8 cellular contexts compared by ENCODE assay signal in genomic region chr22:36355362-36355761, GRCh38. TPM values are rescaled to one million over a fixed set of nuclear protein-coding genes. Genes with fewer than 3 reads are reported as not detected.
DNase-seq lines count a peak whose midpoint lies in the region; ATAC-seq and TF ChIP-seq lines count a peak whose summit lies in the region.

No MANE protein-coding gene starts in this region.

- no peak for TF ChIP-seq CTCF in WI38 (IDR thresholded peaks at IDR 0.05; ENCODE audit: low read depth, low read length)
- TF ChIP-seq CTCF in fibroblast of the aortic adventitia (IDR thresholded peaks at IDR 0.05; ENCODE audit: insufficient read depth, low read length): no peak

- H3K9me2 ChIP-seq in GM23248 (ENCODE audit: insufficient read depth): no peaks in the 10 kb centered on the region

- WGBS in GM23248 (ENCODE audit: low coverage in 1 of 2, low lambda C conversion rate in 2 of 2, missing lambda C conversion rate in 2 of 2), 2 experiments: 50 to 53% methylated on average over 6 of the region's 6 CpGs

- H3K27me3 ChIP-seq in GM23248 (replicated peaks; ENCODE audit: insufficient read depth): no peaks in the 10 kb centered on the region
- no peaks in the 10 kb centered on the region for H3K27me3 ChIP-seq in skeletal muscle satellite cell (ENCODE audit: control insufficient read depth, insufficient read depth, low read length)

- in situ Hi-C loops in GM23248 (cut with MboI): no loop called here

- no peaks in the 10 kb centered on the region for H3K9me3 ChIP-seq in GM23248 (ENCODE audit: low read depth)
- H3K9me3 ChIP-seq in skeletal muscle satellite cell (replicated peaks; ENCODE audit: low read length): no peaks in the 10 kb centered on the region

- DNase-seq in GM23248 (peak; percentile 51), fibroblast of the aortic adventitia (ENCODE audit: low read depth) (peak; percentile 75)
- no peak for DNase-seq in effector CD8-positive, alpha-beta T cell (lab: John Stamatoyannopoulos, UW)

- H3K4me2 ChIP-seq in GM23248 (ENCODE audit: unreplicated experiment): peak overlapping the region; percentile 73
- H3K4me2 ChIP-seq in skeletal muscle satellite cell (ENCODE audit: low read length): peak overlapping the region; percentile 63

- H3K4me3 ChIP-seq in GM23248: peak overlapping the region; percentile 49; the same call in 1 of the 2 replicates
- H3K4me3 ChIP-seq in WI38 (ENCODE audit: low read depth, low read length): peak overlapping the region; percentile 39
- H3K4me3 ChIP-seq in fibroblast of the aortic adventitia (ENCODE audit: low read depth, low read length): peak overlapping the region; percentile 23
- H3K4me3 ChIP-seq in skeletal muscle satellite cell (ENCODE audit: low read length): peak overlapping the region; percentile 8

- H4K20me1 ChIP-seq in GM23248 (ENCODE audit: insufficient read depth): peaks cover 15% of the 10 kb centered on the region

- H3K4me1 ChIP-seq in GM23248 (ENCODE audit: insufficient read depth) (peaks cover 71% of the 10 kb centered on the region), skeletal muscle satellite cell (ENCODE audit: control insufficient read depth, insufficient read depth, low read length) (peaks cover 91% of the 10 kb centered on the region)

- peak overlapping the region; percentile 84 for H3K27ac ChIP-seq in GM23248

- peaks cover 64% of the 10 kb centered on the region for H3F3A ChIP-seq in GM23248 (ENCODE audit: insufficient read depth)

- peaks cover 100% of the 10 kb centered on the region for H3K79me2 ChIP-seq in GM23248 (ENCODE audit: insufficient read depth)

- H3K9ac ChIP-seq in GM23248 (peak overlapping the region; percentile 70), skeletal muscle satellite cell (ENCODE audit: low read depth, low read length) (peak overlapping the region; percentile 63)

- H3K36me3 ChIP-seq in GM23248 (ENCODE audit: low read depth) (no peaks in the 10 kb centered on the region), skeletal muscle satellite cell (ENCODE audit: insufficient read depth, low read length) (peaks cover 36% of the 10 kb centered on the region)

- ATAC-seq in GM21526 (IDR thresholded peaks at IDR 0.05; ENCODE audit: low FRiP score, unreplicated experiment) (no peak), GM18909 (IDR thresholded peaks at IDR 0.05; ENCODE audit: poor library complexity, unreplicated experiment) (no peak), esophagus mucosa (no peak)

- no peak overlapping the region for H2AFZ ChIP-seq in GM23248

RNA-seq across cellular contexts. Expression of gene MYH9, which starts 32.4 kb away (rescaled TPM):
- 420 and 453 TPM in 2 replicates for total RNA-seq in GM23248 (2014; rRNA removed; shearing (Covaris generic))
- 282 and 287 TPM in 2 replicates for polyA plus RNA-seq in GM23248 (2016; fragmentation: Nextera tagmentation; extraction: Ambion mirVana)
- total RNA-seq in fibroblast of the aortic adventitia (ENCODE audit: low replicate concordance): 339 and 386 TPM in 2 replicates
- 248 and 329 TPM in 2 replicates for total RNA-seq in skeletal muscle satellite cell (2012; rRNA removed)
- total RNA-seq in esophagus mucosa: 487 TPM
